Comparison of ENCODE assay signal across 8 cellular contexts in the genomic region with DNA sequence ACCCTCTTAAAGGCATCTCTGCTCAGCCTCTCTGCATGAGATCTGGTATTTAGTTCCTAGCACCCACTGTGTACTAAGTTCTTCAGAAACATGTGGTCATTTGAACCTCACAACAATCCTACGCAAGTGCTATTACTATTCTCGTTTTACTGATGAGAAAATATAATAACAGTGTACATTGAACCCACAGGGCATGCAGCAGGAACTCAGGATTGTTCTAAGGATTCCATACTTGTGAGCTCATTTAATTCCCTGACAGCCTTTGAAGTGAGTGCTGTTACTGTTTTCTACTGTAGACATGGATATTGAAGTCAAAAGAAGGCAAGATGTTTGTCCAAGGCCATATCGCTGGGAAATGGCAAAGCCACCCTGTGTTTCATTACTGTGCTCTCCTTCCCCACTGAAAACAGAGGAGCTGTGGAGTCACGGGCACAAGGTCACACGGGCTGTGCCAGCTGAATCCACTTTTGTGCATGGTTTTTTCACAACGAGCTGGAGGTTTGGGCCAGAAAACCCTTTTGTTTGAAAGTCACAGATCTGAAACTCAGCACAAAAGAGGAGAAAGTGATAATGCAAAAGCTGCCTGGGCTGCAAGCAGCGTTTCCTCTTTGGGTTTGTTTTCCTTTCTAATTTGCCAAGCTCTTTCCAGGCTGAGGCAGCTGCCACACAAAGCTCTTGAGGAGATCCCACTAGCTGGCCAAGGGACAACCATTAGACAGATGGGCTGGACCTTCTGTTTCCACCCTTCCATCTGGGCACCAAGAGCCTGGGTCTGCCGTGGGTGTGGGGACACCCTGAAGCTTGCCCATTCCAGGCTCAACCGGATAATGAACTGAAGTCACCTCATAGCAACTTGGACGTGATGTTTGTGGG.
DNase-seq lines count a peak whose midpoint lies in the region; ATAC-seq and TF ChIP-seq lines count a peak whose summit lies in the region.

No MANE protein-coding gene starts in this region.

- H3K4me2 ChIP-seq in fibroblast of lung (ENCODE audit: extremely low read depth, insufficient read depth, low read length), result peak overlapping the region; percentile 77

- no peaks in the 10 kb centered on the region for H3K36me3 ChIP-seq in fibroblast of lung (ENCODE audit: control insufficient read depth, insufficient read depth, low read length)
- H3K36me3 ChIP-seq in psoas muscle (ENCODE audit: insufficient read depth in 1 of 2, low read depth in 1 of 2), result no peaks in the 10 kb centered on the region

- H4K20me1 ChIP-seq in fibroblast of lung (ENCODE audit: control insufficient read depth, extremely low read depth, insufficient read depth, low read length), result no peaks in the 10 kb centered on the region

- DNase-seq in activated T-cell treated with anti-CD3 and anti-CD28 coated beads, Interleukin-2, amount 50 U/mL, for 4 hours, result no peak
- no peak for DNase-seq in activated T-cell treated with anti-CD3 and anti-CD28 coated beads, Interleukin-2, amount 50 U/mL, for 1 hour
- peak; percentile 25 for DNase-seq in SW480 (ENCODE audit: low spot score)
- DNase-seq in fibroblast of lung (ENCODE audit: low read depth in 2 of 2), result peak; percentile 68 to 87
- DNase-seq in psoas muscle, result no peak
- DNase-seq in AML-193 (lab: John Stamatoyannopoulos, UW), result no peak
- DNase-seq in NCI-H128 (lab: John Stamatoyannopoulos, UW; ENCODE audit: unreplicated experiment), result no peak

- peak overlapping the region; percentile 54 for H2AFZ ChIP-seq in fibroblast of lung (ENCODE audit: low read length)

- intact Hi-C loops in psoas muscle (cut with DNase I), result loop anchor here (10.0 kb wide), 3 partner anchors 162 to 422 kb away; a partner anchor contains a TSS

- no peaks in the 10 kb centered on the region for H3K36me3 Mint-ChIP-seq in activated T-cell treated with anti-CD3 and anti-CD28 coated beads, Interleukin-2, amount 50 U/mL, for 4 hours (ENCODE audit: insufficient read depth)

- H3K9me3 ChIP-seq in fibroblast of lung (ENCODE audit: control insufficient read depth, insufficient read depth, low read depth, low read length), result no peaks in the 10 kb centered on the region
- H3K9me3 ChIP-seq in psoas muscle, result no peaks in the 10 kb centered on the region

- H3K4me3 ChIP-seq in fibroblast of lung (replicated peaks in 1 of 4; ENCODE audit: control extremely low read depth in 1 of 4, insufficient read depth in 1 of 4, low read depth in 3 of 4, low read length in 4 of 4) (no peak overlapping the region), psoas muscle (no peak overlapping the region)

- peak overlapping the region; percentile 92 for H3K27ac ChIP-seq in fibroblast of lung (ENCODE audit: insufficient read depth, low read length)
- peak overlapping the region; percentile 24 for H3K27ac ChIP-seq in psoas muscle

- peak overlapping the region; percentile 50 for H3K4me3 Mint-ChIP-seq in activated T-cell treated with anti-CD3 and anti-CD28 coated beads, Interleukin-2, amount 50 U/mL, for 4 hours

- H3K9ac ChIP-seq in fibroblast of lung (ENCODE audit: insufficient read depth, low read length), result no peak overlapping the region

- no peaks in the 10 kb centered on the region for H3K9me3 Mint-ChIP-seq in activated T-cell treated with anti-CD3 and anti-CD28 coated beads, Interleukin-2, amount 50 U/mL, for 4 hours

- H3K4me1 Mint-ChIP-seq in activated T-cell treated with anti-CD3 and anti-CD28 coated beads, Interleukin-2, amount 50 U/mL, for 4 hours (ENCODE audit: low read depth), result peaks cover 25% of the 10 kb centered on the region

- 18 to 31% (median 21%) methylated on average over 10 of the region's 10 CpGs for WGBS in psoas muscle, 3 donors

- H3K4me1 ChIP-seq in fibroblast of lung (ENCODE audit: control insufficient read depth, extremely low read depth, insufficient read depth, low read length) (peaks cover 37% of the 10 kb centered on the region), psoas muscle (no peaks in the 10 kb centered on the region)

- no peaks in the 10 kb centered on the region for H3K27me3 ChIP-seq in fibroblast of lung (ENCODE audit: control insufficient read depth, insufficient read depth, low read length)
- no peaks in the 10 kb centered on the region for H3K27me3 ChIP-seq in psoas muscle (ENCODE audit: insufficient read depth in 3 of 3, low read length in 2 of 3)

- no peaks in the 10 kb centered on the region for H3K27me3 Mint-ChIP-seq in activated T-cell treated with anti-CD3 and anti-CD28 coated beads, Interleukin-2, amount 50 U/mL, for 4 hours (ENCODE audit: low read depth)

- peak; percentile 20 to 25 for ATAC-seq in activated T-cell treated with anti-CD3 and anti-CD28 coated beads, Interleukin-2, amount 50 U/mL, for 4 hours
- ATAC-seq in psoas muscle, result peak in 1 of 4 donors; percentile 45
- ATAC-seq in HG03139 (IDR thresholded peaks at IDR 0.05; ENCODE audit: unreplicated experiment), result no peak

- no peaks in the 10 kb centered on the region for H3K79me2 ChIP-seq in fibroblast of lung (ENCODE audit: control insufficient read depth, insufficient read depth, low read length)

- no peak for TF ChIP-seq CTCF in fibroblast of lung (conservative IDR thresholded peaks at IDR 0.05 in 1 of 2, IDR thresholded peaks at IDR 0.05 in 1 of 2; ENCODE audit: low read depth in 1 of 2, low read length in 2 of 2)
- TF ChIP-seq CTCF in psoas muscle (IDR thresholded peaks at IDR 0.05), result no peak

Comparison
In these comparisons a context has a peak if more than half of its experiments do, and no peak if none do; other contexts are left out.
1. DNase-seq: peak in SW480 (single experiment) and fibroblast of lung (2 of 2); none in activated T-cell treated with anti-CD3 and anti-CD28 coated beads, Interleukin-2, amount 50 U/mL, for 4 hours (single experiment), activated T-cell treated with anti-CD3 and anti-CD28 coated beads, Interleukin-2, amount 50 U/mL, for 1 hour (single experiment), psoas muscle (0 of 2), AML-193 (0 of 2) and NCI-H128 (single experiment).